ENCODE assay signal across 8 cellular contexts in genomic region chr11:62678770-62679696, GRCh38. TPM values are rescaled to one million over a fixed set of nuclear protein-coding genes. Genes with fewer than 3 reads are reported as not detected.
DNase-seq lines count a peak whose midpoint lies in the region; FAIRE-seq and TF ChIP-seq lines count a peak whose summit lies in the region.

Gene UBXN1 (minus strand): TSS chr11:62679073. CDS start chr11:62678923, 150 bp downstream.

- H3K27me3 ChIP-seq in HUES6 (ENCODE audit: control insufficient read depth, insufficient read depth, low read length) (no peaks in the 10 kb centered on the region), endothelial cell of umbilical vein (ENCODE audit: control insufficient read depth in 2 of 2, insufficient read depth in 2 of 2, low read length in 2 of 2) (no peaks in the 10 kb centered on the region)

- dilution Hi-C loops in endothelial cell of umbilical vein (cut with MboI; ENCODE audit: extremely low pct_ligation_motif_present, low sequenced_read_pairs): no loop called here

- FAIRE-seq in endothelial cell of umbilical vein (lab: Jason Lieb, UNC): peak; percentile 93

- peaks cover 20% of the 10 kb centered on the region; the same call in 1 of the 2 replicates for H3K79me2 ChIP-seq in OCI-LY7 (ENCODE audit: insufficient read depth, low read depth, low read length)
- H3K79me2 ChIP-seq in endothelial cell of umbilical vein (ENCODE audit: control insufficient read depth, insufficient read depth, low read length): peaks cover 16% of the 10 kb centered on the region

- no peaks in the 10 kb centered on the region for H3K9me1 ChIP-seq in endothelial cell of umbilical vein (replicated peaks; ENCODE audit: control insufficient read depth, extremely low read depth, insufficient read depth, low read length)

- DNase-seq in AG10803 (ENCODE audit: low read depth) (peak; percentile 97), GM19240 (ENCODE audit: insufficient read length, low spot score) (peak; percentile 92), OCI-LY7 (ENCODE audit: low spot score) (peak; percentile 87), endothelial cell of umbilical vein (ENCODE audit: low read depth, low spot score) (peak; percentile 89), middle frontal gyrus (ENCODE audit: extremely low spot score, low spot score) (peak; percentile 77)
- DNase-seq in activated CD8-positive, alpha-beta memory T cell treated with anti-CD3 and anti-CD28 coated beads, Interleukin-2, amount 50 U/mL, for 48 hours: peak; percentile 91
- DNase-seq in stimulated activated CD8-positive, alpha-beta memory T cell treated with anti-CD3 and anti-CD28 coated beads, Interleukin-2, amount 100 ng/mL, for 1 hour (ENCODE audit: low read depth in 2 of 2): peak; percentile 62 to 66

- H3K27ac ChIP-seq in HUES6 (ENCODE audit: low read depth, low read length): peak within 1 kb of the TSS; percentile 83; the same call in 1 of the 2 replicates
- H3K27ac ChIP-seq in OCI-LY7 (ENCODE audit: low read depth, low read length, poor library complexity, severe bottlenecking): peak within 1 kb of the TSS; percentile 57
- peak within 1 kb of the TSS; percentile 74 for H3K27ac ChIP-seq in endothelial cell of umbilical vein (ENCODE audit: insufficient read depth, low read depth, low read length)

- 0 out of 2 replicates have a peak, but pooled peaks cover 4% of the 10 kb centered on the region for H3K4me1 ChIP-seq in HUES6 (ENCODE audit: control insufficient read depth, insufficient read depth, low read length)
- peaks cover 35% of the 10 kb centered on the region for H3K4me1 ChIP-seq in OCI-LY7 (ENCODE audit: insufficient read depth, low read length, poor library complexity, severe bottlenecking)
- H3K4me1 ChIP-seq in endothelial cell of umbilical vein (ENCODE audit: control insufficient read depth, extremely low read depth, insufficient read depth, low read length): peaks cover 11% of the 10 kb centered on the region

- no peaks in the 10 kb centered on the region for H3K9me2 ChIP-seq in OCI-LY7 (ENCODE audit: insufficient read depth, low read length)

- H2AFZ ChIP-seq in OCI-LY7 (ENCODE audit: low read length) (peak within 1 kb of the TSS; percentile 99), endothelial cell of umbilical vein (ENCODE audit: low read depth, low read length) (peak within 1 kb of the TSS; percentile 72)

- H3K36me3 ChIP-seq in HUES6 (ENCODE audit: control insufficient read depth, insufficient read depth, low read length) (peaks cover 21% of the 10 kb centered on the region), OCI-LY7 (ENCODE audit: insufficient read depth, low read length) (peaks cover 31% of the 10 kb centered on the region), endothelial cell of umbilical vein (ENCODE audit: control insufficient read depth in 2 of 2, extremely low read depth in 1 of 2, insufficient read depth in 2 of 2, low read length in 2 of 2) (peaks cover 0 to 17% of the 10 kb centered on the region in 2 experiments)

- BruUV-seq in OCI-LY7 (replicated peaks; lab: Mats Ljungman, UMichigan): TSS peak; percentile 88
- TSS peak; percentile 91 for BruUV-seq in endothelial cell of umbilical vein (replicated peaks; lab: Mats Ljungman, UMichigan)

- no peaks in the 10 kb centered on the region for H4K20me1 ChIP-seq in OCI-LY7 (ENCODE audit: insufficient read depth, low read length)
- H4K20me1 ChIP-seq in endothelial cell of umbilical vein (replicated peaks; ENCODE audit: control insufficient read depth, extremely low read depth, insufficient read depth, low read length): no peaks in the 10 kb centered on the region

- H3K4me3 ChIP-seq in AG10803 (ENCODE audit: low read length) (peak within 1 kb of the TSS; percentile 95), HUES6 (ENCODE audit: low read depth, low read length) (peak within 1 kb of the TSS; percentile 94), OCI-LY7 (ENCODE audit: low read depth, low read length, poor library complexity, severe bottlenecking) (peak within 1 kb of the TSS; percentile 93), endothelial cell of umbilical vein (replicated peaks in 1 of 3; ENCODE audit: insufficient read depth in 1 of 3, low read depth in 1 of 3, low read length in 3 of 3) (peak within 1 kb of the TSS; percentile 76 to 93 (median 79))

- peak; percentile 84 for TF ChIP-seq POLR2A in endothelial cell of umbilical vein (IDR thresholded peaks at IDR 0.05; ENCODE audit: low read depth, low read length)

- H3K9ac ChIP-seq in HUES6 (ENCODE audit: low read length) (peak within 1 kb of the TSS; percentile 94), endothelial cell of umbilical vein (replicated peaks; ENCODE audit: extremely low read depth, insufficient read depth, low read length) (peak within 1 kb of the TSS; percentile 85)

- H3K9me3 ChIP-seq in HUES6 (ENCODE audit: control insufficient read depth, insufficient read depth, low read depth, low read length): no peaks in the 10 kb centered on the region
- H3K9me3 ChIP-seq in OCI-LY7 (ENCODE audit: low read length): no peaks in the 10 kb centered on the region
- no peaks in the 10 kb centered on the region for H3K9me3 ChIP-seq in endothelial cell of umbilical vein (replicated peaks; ENCODE audit: control insufficient read depth, insufficient read depth, low read length)

- TF ChIP-seq CTCF in AG10803 (conservative IDR thresholded peaks at IDR 0.05; ENCODE audit: low read length) (no peak), OCI-LY7 (conservative IDR thresholded peaks at IDR 0.05; ENCODE audit: low read length) (no peak), endothelial cell of umbilical vein (IDR thresholded peaks at IDR 0.05; ENCODE audit: extremely low read depth in 1 of 2, insufficient read depth in 1 of 2, low read depth in 1 of 2, low read length in 2 of 2) (no peak)

- intact Hi-C loops in OCI-LY7 (cut with micrococcal nuclease; ENCODE audit: unreplicated experiment) (loop anchor here (5.0 kb wide), 1 partner anchor 108 kb away; the partner anchor contains the start of gene TMEM179B), endothelial cell of umbilical vein (cut with micrococcal nuclease) (loop anchor here (1.0 to 2.0 kb wide), 3 partner anchors 14 to 183 kb away; partner anchors contain the start of genes C11orf98, CSKMT and HNRNPUL2)

- H3K4me2 ChIP-seq in OCI-LY7 (ENCODE audit: low read length): peak within 1 kb of the TSS; percentile 96
- H3K4me2 ChIP-seq in endothelial cell of umbilical vein (ENCODE audit: insufficient read depth, low read length): peak within 1 kb of the TSS; percentile 71

- CTCF ChIA-PET in OCI-LY7 (lab: Charles Lee; ENCODE audit: unreplicated experiment): no interaction called here
- CTCF ChIA-PET in endothelial cell of umbilical vein (lab: Charles Lee): interaction anchor here (1.0 to 3.9 kb wide), 3 partner anchors 14 to 24 kb away, joined by 3 to 118 read pairs (median 4); partner anchors contain the start of genes C11orf98, CSKMT and LRRN4CL

- POLR2A ChIA-PET in OCI-LY7 (lab: Charles Lee): interaction anchor here (0.6 to 1.2 kb wide), 6 partner anchors 11 to 94 kb away, joined by 3 to 4 read pairs (median 3); no protein-coding TSS in a partner anchor
- POLR2A ChIA-PET in endothelial cell of umbilical vein (lab: Charles Lee): interaction anchor here (0.6 to 3.2 kb wide), 3 partner anchors 14 to 160 kb away, joined by 3 to 33 read pairs (median 4); partner anchors contain the start of genes C11orf98, CSKMT and WDR74

TF ChIP-seq in endothelial cell of umbilical vein, 7 proteins besides CTCF, POLR2A, EP300 and RAD21:
- TF ChIP-seq POLR2AphosphoS5 (IDR thresholded peaks at IDR 0.05; ENCODE audit: insufficient read depth, low read depth, low read length) (peak; percentile 89), MYC (IDR thresholded peaks at IDR 0.05; ENCODE audit: low read depth, low read length) (peak; percentile 26), MAX (IDR thresholded peaks at IDR 0.05; ENCODE audit: insufficient read depth, insufficient read length) (peak; percentile 97), EZH2 (IDR thresholded peaks at IDR 0.05; ENCODE audit: borderline replicate concordance, low read depth, low read length, severe bottlenecking) (no peak), FOS (IDR thresholded peaks at IDR 0.05; ENCODE audit: borderline replicate concordance, insufficient read depth, low read length) (no peak), JUN (IDR thresholded peaks at IDR 0.05; ENCODE audit: borderline replicate concordance, insufficient read depth, insufficient read length, low read depth) (no peak), GATA2 (IDR thresholded peaks at IDR 0.05; ENCODE audit: insufficient read depth, insufficient read length, low read depth, low read length) (no peak)

RNA-seq across cellular contexts. Expression of gene UBXN1, which starts in this region (rescaled TPM):
- total RNA-seq in OCI-LY7 (2014; rRNA removed; shearing (Covaris generic)): 101 and 123 TPM in 2 replicates
- total RNA-seq in OCI-LY7 (2022) (129 and 140 TPM in 2 replicates), endothelial cell of umbilical vein (112 and 113 TPM in 2 replicates)
- polyA plus RNA-seq in endothelial cell of umbilical vein: 105 and 114 TPM in 2 replicates
- polyA plus RNA-seq in endothelial cell of umbilical vein (2011; cell fraction: cytosol; rRNA removed): 98.7 and 120 TPM in 2 replicates
- 148 and 194 TPM in 2 replicates for polyA plus RNA-seq in endothelial cell of umbilical vein (2011; cell fraction: nucleus; rRNA removed)
- polyA plus RNA-seq in endothelial cell of umbilical vein (2012): 92.3 and 141 TPM in 2 replicates
- 41.0 and 42.1 TPM in 2 replicates for polyA minus RNA-seq in endothelial cell of umbilical vein
- polyA minus RNA-seq in endothelial cell of umbilical vein (2011; cell fraction: cytosol; rRNA and poly(A)+ RNA removed): 62.7 TPM
- 31.2 and 41.0 TPM in 2 replicates for polyA minus RNA-seq in endothelial cell of umbilical vein (2011; cell fraction: nucleus; rRNA and poly(A)+ RNA removed)

Comparison
In these comparisons a context has a peak if more than half of its experiments do, and no peak if none do; other contexts are left out.
1. Peak in every context shown above with its lines: DNase-seq, H3K4me3 ChIP-seq and H3K27ac ChIP-seq.